ENCODE assay signal across 15 cellular contexts in genomic region chr12:114762490-114763110, GRCh38.
A peak's percentile ranks its signal among the peaks of the same experiment; 100 is the strongest.
DNase-seq lines count a peak whose midpoint lies in the region; ATAC-seq and TF ChIP-seq lines count a peak whose summit lies in the region.
"Had no signal": no experiment of that assay in that cellular context is flagged by ENCODE, and none has a peak within 500 bp of the region (broad histone marks: within the 10 kb centered on the region; RNA-seq: fewer than 3 reads in every experiment).

No MANE protein-coding gene starts in this region.

- POLR2A ChIA-PET in HEK293 (lab: Yijun Ruan, JAX) (interaction anchor here (0.5 kb wide), 1 partner anchor 38 kb away, joined by 7 read pairs; no protein-coding TSS in a partner anchor), GM10248 (lab: Yijun Ruan, JAX) (no interaction called here)

- no peak overlapping the region for H3K27ac Mint-ChIP-seq in stimulated activated naive CD8-positive, alpha-beta T cell treated with anti-CD3 and anti-CD28 coated beads, Interleukin-15, amount 100 ng/mL, for 72 hours
- H3K27ac Mint-ChIP-seq: IgD-negative memory B cell had no signal

- H3K4me1 Mint-ChIP-seq in stimulated activated naive CD8-positive, alpha-beta T cell treated with anti-CD3 and anti-CD28 coated beads, Interleukin-15, amount 100 ng/mL, for 72 hours, result no peaks in the 10 kb centered on the region
- H3K4me1 Mint-ChIP-seq: IgD-negative memory B cell had no signal

- intact Hi-C loops in left cardiac atrium (cut with DNase I), result no loop called here

- no peaks in the 10 kb centered on the region for H3K27me3 Mint-ChIP-seq in stimulated activated naive CD8-positive, alpha-beta T cell treated with anti-CD3 and anti-CD28 coated beads, Interleukin-15, amount 100 ng/mL, for 72 hours

- no peaks in the 10 kb centered on the region for H3K9me3 Mint-ChIP-seq in stimulated activated naive CD8-positive, alpha-beta T cell treated with anti-CD3 and anti-CD28 coated beads, Interleukin-15, amount 100 ng/mL, for 72 hours
- H3K9me3 Mint-ChIP-seq: IgD-negative memory B cell had no signal

- DNase-seq in adipocyte (ENCODE audit: low read depth) (no peak), left cardiac atrium (peak; percentile 21), NCI-H2196 (lab: John Stamatoyannopoulos, UW; ENCODE audit: unreplicated experiment) (no peak), GM10248 (ENCODE audit: extremely low spot score) (no peak), DMS53 (lab: John Stamatoyannopoulos, UW) (no peak)
- DNase-seq in stimulated activated naive CD8-positive, alpha-beta T cell treated with anti-CD3 and anti-CD28 coated beads, Interleukin-15, amount 100 ng/mL, for 72 hours, result no peak
- DNase-seq: activated CD4-positive, CD25-positive, alpha-beta regulatory T cell; midbrain; NCI-H345; OCI-M1; stimulated activated CD4-positive, alpha-beta T cell treated with anti-CD3 and anti-CD28 coated beads, Interleukin-1b, Interleukin-23, amount 100 ng/mL, for 48 hours had no signal

- no peak overlapping the region for H3K4me3 Mint-ChIP-seq in stimulated activated naive CD8-positive, alpha-beta T cell treated with anti-CD3 and anti-CD28 coated beads, Interleukin-15, amount 100 ng/mL, for 72 hours
- H3K4me3 Mint-ChIP-seq: IgD-negative memory B cell had no signal

- H3K4me3 ChIP-seq in HEK293 (ENCODE audit: low read depth, low read length) (no peak overlapping the region), adipocyte (ENCODE audit: low read length) (peak overlapping the region; percentile 30), rectal smooth muscle tissue (ENCODE audit: low read length) (peak overlapping the region; percentile 24)
- H3K4me3 ChIP-seq: coronary artery had no signal

- H3K9me3 ChIP-seq in HEK293 (ENCODE audit: control insufficient read depth, insufficient read depth, low read depth, low read length), result no peaks in the 10 kb centered on the region
- H3K9me3 ChIP-seq in adipocyte (ENCODE audit: control insufficient read depth, low read length), result no peaks in the 10 kb centered on the region

- peak overlapping the region; percentile 4 for H3K9ac ChIP-seq in adipocyte (ENCODE audit: low read length)
- no peak overlapping the region for H3K9ac ChIP-seq in rectal smooth muscle tissue (ENCODE audit: low read length)

- ATAC-seq in left cardiac atrium, result peak; percentile 68 to 75
- no peak for ATAC-seq in stimulated activated naive CD8-positive, alpha-beta T cell treated with anti-CD3 and anti-CD28 coated beads, Interleukin-15, amount 100 ng/mL, for 72 hours

- TF ChIP-seq CTCF in HEK293 (tag by site-specific recombination; IDR thresholded peaks at IDR 0.05) (no peak), GM10248 (IDR thresholded peaks at IDR 0.05; ENCODE audit: control extremely low read depth, extremely low read depth, low read depth, missing control alignments) (no peak)

- H3K36me3 ChIP-seq in HEK293 (ENCODE audit: control insufficient read depth in 2 of 2, insufficient read depth in 1 of 2, low read length in 2 of 2) (no peaks in the 10 kb centered on the region), adipocyte (ENCODE audit: control insufficient read depth, insufficient read depth, low read length, severe bottlenecking) (no peaks in the 10 kb centered on the region), rectal smooth muscle tissue (ENCODE audit: control insufficient read depth, insufficient read depth, low read length) (no peaks in the 10 kb centered on the region)

- H3K27me3 ChIP-seq in adipocyte (replicated peaks; ENCODE audit: control insufficient read depth, insufficient read depth, low read length), result no peaks in the 10 kb centered on the region
- no peaks in the 10 kb centered on the region for H3K27me3 ChIP-seq in rectal smooth muscle tissue (ENCODE audit: control insufficient read depth, insufficient read depth, low read length)

- CTCF ChIA-PET in HEK293 (lab: Yijun Ruan, JAX), result no interaction called here
- CTCF ChIA-PET in GM10248 (lab: Yijun Ruan, JAX), result no interaction called here

- no peaks in the 10 kb centered on the region for H3K4me1 ChIP-seq in HEK293 (ENCODE audit: control insufficient read depth, insufficient read depth, low read length)
- H3K4me1 ChIP-seq in adipocyte (ENCODE audit: control insufficient read depth, insufficient read depth, low read length), result peaks cover 5% of the 10 kb centered on the region
- no peaks in the 10 kb centered on the region for H3K4me1 ChIP-seq in rectal smooth muscle tissue (ENCODE audit: control insufficient read depth, insufficient read depth, low read length)

- H3K27ac ChIP-seq in HEK293 (ENCODE audit: extremely low read depth, low read depth, low read length) (no peak overlapping the region), rectal smooth muscle tissue (ENCODE audit: low read depth, low read length) (no peak overlapping the region)
- H3K27ac ChIP-seq: coronary artery had no signal

TF ChIP-seq in HEK293, 187 proteins besides CTCF, POLR2A, EP300 and RAD21:
- TF ChIP-seq ZNF785 (tag by site-specific recombination; IDR thresholded peaks at IDR 0.05), result no peak
- TF ChIP-seq ZNF23 (tag by site-specific recombination; IDR thresholded peaks at IDR 0.05; ENCODE audit: borderline replicate concordance), result no peak
- no peak for TF ChIP-seq ZBTB17 (tag by site-specific recombination; IDR thresholded peaks at IDR 0.05)
- peak; percentile 65 for TF ChIP-seq ZSCAN4 (tag by site-specific recombination; IDR thresholded peaks at IDR 0.05)
